In genomic region chr17:55288356-55289105, GRCh38 we compare ENCODE assay signal across 1 cellular context.
TF ChIP-seq lines count a peak whose summit lies in the region.

No MANE protein-coding gene starts in this region.

TF ChIP-seq in HepG2, 621 proteins besides CTCF, POLR2A, EP300 and RAD21 (continued from another document):
- TF ChIP-seq JUNB (CRISPR knock-in tag; IDR thresholded peaks at IDR 0.05; ENCODE audit: borderline replicate concordance) (0 out of 2 replicates have a peak, but pooled peaks have one; percentile 29), ZNF333 (CRISPR knock-in tag; IDR thresholded peaks at IDR 0.05; ENCODE audit: borderline replicate concordance) (0 out of 2 replicates have a peak, but pooled peaks have one; percentile 33), SMAD3 (CRISPR knock-in tag; IDR thresholded peaks at IDR 0.05) (no peak), ZNF891 (CRISPR knock-in tag; IDR thresholded peaks at IDR 0.05) (peak; percentile 78; the same call in 1 of the 2 replicates)
TF ChIP-seq in HepG2: peak in this region for 21.
